Comparison of ENCODE assay signal across 18 cellular contexts in the genomic region with DNA sequence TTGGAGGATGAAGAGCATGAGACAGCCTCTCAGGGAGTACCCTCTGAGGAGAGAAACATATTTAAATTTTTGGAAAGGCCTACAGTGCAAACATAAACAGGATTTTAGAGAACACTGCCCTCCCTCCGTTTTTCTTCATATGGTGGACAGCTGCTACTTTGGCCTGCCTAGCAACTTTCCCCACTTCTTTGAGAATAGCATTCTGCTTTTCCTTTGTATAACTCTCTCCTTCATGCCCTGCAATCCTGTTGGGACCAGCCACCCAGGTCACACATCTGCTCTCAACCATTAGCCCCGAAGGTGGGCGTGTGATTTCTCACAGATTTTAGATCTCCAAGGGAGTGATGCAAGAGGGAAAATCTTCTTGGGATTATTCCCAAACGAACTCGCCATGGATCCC. TPM values are rescaled to one million over a fixed set of nuclear protein-coding genes. Genes with fewer than 3 reads are reported as not detected.
A peak's percentile ranks its signal among the peaks of the same experiment; 100 is the strongest.
DNase-seq lines count a peak whose midpoint lies in the region; ATAC-seq and TF ChIP-seq lines count a peak whose summit lies in the region.
"Had no signal": no experiment of that assay in that cellular context is flagged by ENCODE, and none has a peak within 500 bp of the region (broad histone marks: within the 10 kb centered on the region; RNA-seq: fewer than 3 reads in every experiment).

No MANE protein-coding gene starts in this region.

- intact Hi-C loops in left lung (cut with DNase I) = no loop called here

- H3K4me1 Mint-ChIP-seq in glutamatergic neuron (ENCODE audit: low read depth, unreplicated experiment) (peaks cover 15% of the 10 kb centered on the region), T-helper 17 cell (no peaks in the 10 kb centered on the region)
- no peaks in the 10 kb centered on the region for H3K4me1 Mint-ChIP-seq in naive thymus-derived CD8-positive, alpha-beta T cell
- H3K4me1 Mint-ChIP-seq: B cell, H9 had no signal

- no peaks in the 10 kb centered on the region for H3K9me3 Mint-ChIP-seq in glutamatergic neuron (ENCODE audit: unreplicated experiment)
- H3K9me3 Mint-ChIP-seq in naive thymus-derived CD8-positive, alpha-beta T cell = no peaks in the 10 kb centered on the region
- H3K9me3 Mint-ChIP-seq: CD4-positive, alpha-beta T cell; H9; HFFc6 had no signal

- TF ChIP-seq CTCF in glutamatergic neuron (IDR thresholded peaks at IDR 0.05; ENCODE audit: partially characterized antibody, unreplicated experiment) (no peak), left lung (IDR thresholded peaks at IDR 0.05) (no peak)

- POLR2A ChIA-PET in naive thymus-derived CD8-positive, alpha-beta T cell (lab: Charles Lee) = no interaction called here

- peak overlapping the region; percentile 44 for H3K4me3 Mint-ChIP-seq in glutamatergic neuron (ENCODE audit: unreplicated experiment)
- H3K4me3 Mint-ChIP-seq in naive thymus-derived CD8-positive, alpha-beta T cell = no peak overlapping the region
- no peak overlapping the region for H3K4me3 Mint-ChIP-seq in T-helper 17 cell
- H3K4me3 Mint-ChIP-seq: B cell; CD4-positive, alpha-beta T cell; H9; HFFc6 had no signal

- H3K27ac Mint-ChIP-seq in glutamatergic neuron (ENCODE audit: unreplicated experiment) (peak overlapping the region; percentile 85), T-helper 17 cell (no peak overlapping the region)
- no peak overlapping the region for H3K27ac Mint-ChIP-seq in naive thymus-derived CD8-positive, alpha-beta T cell
- H3K27ac Mint-ChIP-seq: B cell; CD4-positive, alpha-beta T cell; H9; HFFc6 had no signal

- H3K9me3 ChIP-seq in left lung (no peaks in the 10 kb centered on the region), T-helper 17 cell (ENCODE audit: control insufficient read depth, low read length, poor library complexity, severe bottlenecking) (no peaks in the 10 kb centered on the region)

- no peaks in the 10 kb centered on the region for H3K4me1 ChIP-seq in left lung

- no peak for ATAC-seq in naive thymus-derived CD8-positive, alpha-beta T cell
- ATAC-seq in left lung (no peak), T-helper 17 cell (no peak)

- DNase-seq in NCI-H748 (lab: John Stamatoyannopoulos, UW; ENCODE audit: unreplicated experiment) = peak; percentile 20
- no peak for DNase-seq in NCI-H748 treated with DMSO at 0.1 percent for 48 hours (lab: John Stamatoyannopoulos, UW)
- peak; percentile 13 for DNase-seq in NCI-H2171 (lab: John Stamatoyannopoulos, UW)
- DNase-seq in glutamatergic neuron = no peak
- DNase-seq in naive thymus-derived CD8-positive, alpha-beta T cell = no peak
- no peak for DNase-seq in left lung
- no peak for DNase-seq in T-helper 17 cell
- DNase-seq: C1 segment of cervical spinal cord; Calu3; CD4-positive, alpha-beta T cell; DMS153; DMS79 treated with DMSO at 0.1 percent for 48 hours; EL; GOT3; H9; HFFc6 had no signal

- H3K36me3 ChIP-seq in left lung = no peaks in the 10 kb centered on the region

- H3K27ac ChIP-seq in left lung = no peak overlapping the region
- H3K27ac ChIP-seq: HL-60 had no signal

- H3K27me3 Mint-ChIP-seq in glutamatergic neuron (ENCODE audit: unreplicated experiment) = no peaks in the 10 kb centered on the region
- peaks cover 0 to 4% (median 0%) of the 10 kb centered on the region in 5 donors for H3K27me3 Mint-ChIP-seq in naive thymus-derived CD8-positive, alpha-beta T cell
- H3K27me3 Mint-ChIP-seq in T-helper 17 cell = peaks cover 32% of the 10 kb centered on the region

- H3K36me3 Mint-ChIP-seq in glutamatergic neuron (ENCODE audit: unreplicated experiment) (no peaks in the 10 kb centered on the region), T-helper 17 cell (ENCODE audit: low read depth) (no peaks in the 10 kb centered on the region)
- H3K36me3 Mint-ChIP-seq in naive thymus-derived CD8-positive, alpha-beta T cell = no peaks in the 10 kb centered on the region

- no peaks in the 10 kb centered on the region for H3K27me3 ChIP-seq in left lung

- H3K4me3 ChIP-seq in left lung = no peak overlapping the region

RNA-seq across cellular contexts. Expression of gene TXN, which starts 20.5 kb away (rescaled TPM):
- total RNA-seq in glutamatergic neuron (ENCODE audit: unreplicated experiment) = 165 TPM
- 10 to 100 TPM; 28.7 to 29.8 TPM for total RNA-seq in naive thymus-derived CD8-positive, alpha-beta T cell
- polyA plus RNA-seq in naive thymus-derived CD8-positive, alpha-beta T cell = 100 to 1,000 TPM in 1 of 3 donors, 10 to 100 TPM in 2; 46.2 to 104 (median 72.1) TPM
- total RNA-seq in left lung = 100 to 1,000 TPM; 199 to 308 TPM
- 100 to 1,000 TPM in 1 of 2 donors, 10 to 100 TPM in 1; 55.4 to 102 TPM for total RNA-seq in T-helper 17 cell

Comparison
In these comparisons a context has a peak if more than half of its experiments do, and no peak if none do; other contexts are left out.
1. DNase-seq: peak in NCI-H748 (single experiment) and NCI-H2171 (single experiment); none in NCI-H748 treated with DMSO at 0.1 percent for 48 hours (single experiment), glutamatergic neuron (single experiment), naive thymus-derived CD8-positive, alpha-beta T cell (0 of 10), left lung (0 of 2) and T-helper 17 cell (0 of 3).